Comparison of ENCODE assay signal across 9 cellular contexts in genomic region chr1:24909388-24909898, GRCh38. TPM values are rescaled to one million over a fixed set of nuclear protein-coding genes. Genes with fewer than 3 reads are reported as not detected.
DNase-seq lines count a peak whose midpoint lies in the region; ATAC-seq, FAIRE-seq and TF ChIP-seq lines count a peak whose summit lies in the region.
"Had no signal": no experiment of that assay in that cellular context is flagged by ENCODE, and none has a peak within 500 bp of the region (broad histone marks: within the 10 kb centered on the region; RNA-seq: fewer than 3 reads in every experiment).

No MANE protein-coding gene starts in this region.

- H3K4me3 ChIP-seq in RWPE2 (ENCODE audit: severe bottlenecking) (no peak overlapping the region), endothelial cell of umbilical vein (replicated peaks in 1 of 3; ENCODE audit: insufficient read depth in 1 of 3, low read depth in 1 of 3, low read length in 3 of 3) (no peak overlapping the region)
- no peak overlapping the region for H3K4me3 ChIP-seq in naive thymus-derived CD4-positive, alpha-beta T cell (ENCODE audit: low read length)

- dilution Hi-C loops in endothelial cell of umbilical vein (cut with MboI; ENCODE audit: extremely low pct_ligation_motif_present, low sequenced_read_pairs) = no loop called here

- no peaks in the 10 kb centered on the region for H3K9me1 ChIP-seq in endothelial cell of umbilical vein (replicated peaks; ENCODE audit: control insufficient read depth, extremely low read depth, insufficient read depth, low read length)

- H3K9me3 ChIP-seq in RWPE2 (ENCODE audit: severe bottlenecking) (no peaks in the 10 kb centered on the region), endothelial cell of umbilical vein (replicated peaks; ENCODE audit: control insufficient read depth, insufficient read depth, low read length) (no peaks in the 10 kb centered on the region)
- H3K9me3 ChIP-seq in naive thymus-derived CD4-positive, alpha-beta T cell (ENCODE audit: control insufficient read depth in 2 of 3, low read length in 3 of 3) = no peaks in the 10 kb centered on the region

- no peaks in the 10 kb centered on the region for H4K20me1 ChIP-seq in endothelial cell of umbilical vein (replicated peaks; ENCODE audit: control insufficient read depth, extremely low read depth, insufficient read depth, low read length)

- no peak overlapping the region for H3K27ac ChIP-seq in RWPE2 (ENCODE audit: poor library complexity, severe bottlenecking)
- H3K27ac ChIP-seq in endothelial cell of umbilical vein (ENCODE audit: insufficient read depth, low read depth, low read length) = no peak overlapping the region
- no peak overlapping the region for H3K27ac ChIP-seq in naive thymus-derived CD4-positive, alpha-beta T cell (ENCODE audit: low read depth, low read length)
- H3K27ac ChIP-seq: KMS-11 had no signal

- no peak overlapping the region for H3K4me2 ChIP-seq in endothelial cell of umbilical vein (ENCODE audit: insufficient read depth, low read length)
- H3K4me2 ChIP-seq: KMS-11 had no signal

- peaks cover 0 to 36% (median 8%) of the 10 kb centered on the region in 5 donors for H3K36me3 Mint-ChIP-seq in naive thymus-derived CD4-positive, alpha-beta T cell

- FAIRE-seq in endothelial cell of umbilical vein (lab: Jason Lieb, UNC) = peak; percentile 74

- H3K27me3 ChIP-seq in RWPE2 (ENCODE audit: insufficient read depth, poor library complexity, severe bottlenecking) = no peaks in the 10 kb centered on the region
- H3K27me3 ChIP-seq in endothelial cell of umbilical vein (ENCODE audit: control insufficient read depth in 2 of 2, insufficient read depth in 2 of 2, low read length in 2 of 2) = no peaks in the 10 kb centered on the region
- no peaks in the 10 kb centered on the region for H3K27me3 ChIP-seq in naive thymus-derived CD4-positive, alpha-beta T cell (ENCODE audit: control insufficient read depth in 2 of 2, insufficient read depth in 2 of 2, low read length in 2 of 2)

- ATAC-seq in RWPE2 (ENCODE audit: low read depth) (0 out of 3 replicates have a peak, but pooled peaks have one; percentile 29), HG02763 (IDR thresholded peaks at IDR 0.05; ENCODE audit: unreplicated experiment) (no peak), HG03175 (IDR thresholded peaks at IDR 0.05; ENCODE audit: unreplicated experiment) (no peak)
- peak; percentile 6 for ATAC-seq in naive thymus-derived CD4-positive, alpha-beta T cell

- intact Hi-C loops in endothelial cell of umbilical vein (cut with micrococcal nuclease) = loop anchor here (1.0 kb wide), 1 partner anchor 61 kb away; no protein-coding TSS in a partner anchor
- intact Hi-C loops in naive thymus-derived CD4-positive, alpha-beta T cell (cut with micrococcal nuclease) = no loop called here

- no peak overlapping the region for H3K9ac ChIP-seq in endothelial cell of umbilical vein (replicated peaks; ENCODE audit: extremely low read depth, insufficient read depth, low read length)
- H3K9ac ChIP-seq: KMS-11 had no signal

- CTCF ChIA-PET in endothelial cell of umbilical vein (lab: Charles Lee) = interaction anchor here (0.7 to 3.6 kb wide), 9 partner anchors 9 to 60 kb away, joined by 3 to 30 read pairs (median 5); no protein-coding TSS in a partner anchor
- CTCF ChIA-PET in naive thymus-derived CD4-positive, alpha-beta T cell (lab: Charles Lee) = no interaction called here

- no peaks in the 10 kb centered on the region for H3K79me2 ChIP-seq in endothelial cell of umbilical vein (ENCODE audit: control insufficient read depth, insufficient read depth, low read length)

- TF ChIP-seq CTCF in RWPE2 (IDR thresholded peaks at IDR 0.05; ENCODE audit: poor library complexity, severe bottlenecking) = peak; percentile 15
- peak; percentile 59 to 79 for TF ChIP-seq CTCF in endothelial cell of umbilical vein (IDR thresholded peaks at IDR 0.05; ENCODE audit: extremely low read depth in 1 of 2, insufficient read depth in 1 of 2, low read depth in 1 of 2, low read length in 2 of 2)

- H3K27me3 Mint-ChIP-seq in naive thymus-derived CD4-positive, alpha-beta T cell = no peaks in the 10 kb centered on the region

- H3K4me1 ChIP-seq in RWPE2 (ENCODE audit: insufficient read depth, poor library complexity, severe bottlenecking) (no peaks in the 10 kb centered on the region), endothelial cell of umbilical vein (ENCODE audit: control insufficient read depth, extremely low read depth, insufficient read depth, low read length) (no peaks in the 10 kb centered on the region)
- H3K4me1 ChIP-seq in naive thymus-derived CD4-positive, alpha-beta T cell (ENCODE audit: control insufficient read depth in 2 of 2, insufficient read depth in 2 of 2, low read length in 2 of 2) = peaks cover 5 to 93% of the 10 kb centered on the region in 2 donors

- POLR2A ChIA-PET in endothelial cell of umbilical vein (lab: Charles Lee) = no interaction called here
- POLR2A ChIA-PET in naive thymus-derived CD4-positive, alpha-beta T cell (lab: Charles Lee) = interaction anchor here (1.6 kb wide), 1 partner anchor 16 kb away, joined by 5 read pairs; no protein-coding TSS in a partner anchor

- DNase-seq in ELR (ENCODE audit: low read depth) (peak; percentile 66), RWPE2 (ENCODE audit: low spot score) (no peak), endothelial cell of umbilical vein (ENCODE audit: low read depth, low spot score) (peak; percentile 69), NCI-H1694 treated with DMSO at 0.1 percent for 48 hours (lab: John Stamatoyannopoulos, UW) (no peak), NCI-H1694 (lab: John Stamatoyannopoulos, UW) (no peak)
- no peak for DNase-seq in naive thymus-derived CD4-positive, alpha-beta T cell

- H3K36me3 ChIP-seq in RWPE2 (ENCODE audit: low read depth) = no peaks in the 10 kb centered on the region
- no peaks in the 10 kb centered on the region for H3K36me3 ChIP-seq in endothelial cell of umbilical vein (ENCODE audit: control insufficient read depth in 2 of 2, extremely low read depth in 1 of 2, insufficient read depth in 2 of 2, low read length in 2 of 2)
- peaks cover 25 to 99% (median 33%) of the 10 kb centered on the region in 3 experiments for H3K36me3 ChIP-seq in naive thymus-derived CD4-positive, alpha-beta T cell (ENCODE audit: control insufficient read depth in 2 of 3, insufficient read depth in 3 of 3, low read length in 3 of 3)

- H3K27ac Mint-ChIP-seq in naive thymus-derived CD4-positive, alpha-beta T cell = peak overlapping the region; percentile 43 to 84 (median 71)

- no peak for TF ChIP-seq POLR2A in endothelial cell of umbilical vein (IDR thresholded peaks at IDR 0.05; ENCODE audit: low read depth, low read length)

- peaks cover 19 to 63% (median 39%) of the 10 kb centered on the region in 7 donors for H3K4me1 Mint-ChIP-seq in naive thymus-derived CD4-positive, alpha-beta T cell

- H3K9me3 Mint-ChIP-seq in naive thymus-derived CD4-positive, alpha-beta T cell = no peaks in the 10 kb centered on the region

- BruUV-seq in endothelial cell of umbilical vein (replicated peaks; lab: Mats Ljungman, UMichigan) = no TSS peak

- peak overlapping the region in 2 of 10 donors; percentile 40 to 42 for H3K4me3 Mint-ChIP-seq in naive thymus-derived CD4-positive, alpha-beta T cell

- H2AFZ ChIP-seq in endothelial cell of umbilical vein (ENCODE audit: low read depth, low read length) = peak overlapping the region; percentile 76

TF ChIP-seq in endothelial cell of umbilical vein, 7 proteins besides CTCF, POLR2A, EP300 and RAD21:
- TF ChIP-seq MYC (IDR thresholded peaks at IDR 0.05; ENCODE audit: low read depth, low read length) (no peak), FOS (IDR thresholded peaks at IDR 0.05; ENCODE audit: borderline replicate concordance, insufficient read depth, low read length) (no peak), JUN (IDR thresholded peaks at IDR 0.05; ENCODE audit: borderline replicate concordance, insufficient read depth, insufficient read length, low read depth) (no peak), MAX (IDR thresholded peaks at IDR 0.05; ENCODE audit: insufficient read depth, insufficient read length) (no peak), POLR2AphosphoS5 (IDR thresholded peaks at IDR 0.05; ENCODE audit: insufficient read depth, low read depth, low read length) (no peak), GATA2 (IDR thresholded peaks at IDR 0.05; ENCODE audit: insufficient read depth, insufficient read length, low read depth, low read length) (no peak), EZH2 (IDR thresholded peaks at IDR 0.05; ENCODE audit: borderline replicate concordance, low read depth, low read length, severe bottlenecking) (no peak)
TF ChIP-seq in endothelial cell of umbilical vein: peak in this region for 0.

RNA-seq across cellular contexts. Expression of gene RUNX3, which starts 20.6 kb away (rescaled TPM):
- not detected in 2 replicates for total RNA-seq in endothelial cell of umbilical vein
- not detected in 2 replicates for polyA plus RNA-seq in endothelial cell of umbilical vein
- not detected in 2 replicates for polyA plus RNA-seq in endothelial cell of umbilical vein (2011; cell fraction: cytosol; rRNA removed)
- polyA plus RNA-seq in endothelial cell of umbilical vein (2011; cell fraction: nucleus; rRNA removed) = not detected in 2 replicates
- polyA plus RNA-seq in endothelial cell of umbilical vein (2012) = not detected in 2 replicates
- polyA minus RNA-seq in endothelial cell of umbilical vein = not detected in 2 replicates
- not detected for polyA minus RNA-seq in endothelial cell of umbilical vein (2011; cell fraction: cytosol; rRNA and poly(A)+ RNA removed)
- polyA minus RNA-seq in endothelial cell of umbilical vein (2011; cell fraction: nucleus; rRNA and poly(A)+ RNA removed) = not detected in 2 replicates
- 100 to 1,000 TPM in 2 of 5 experiments, 10 to 100 TPM in 3; 71.4 to 135 (median 96.9) TPM for total RNA-seq in naive thymus-derived CD4-positive, alpha-beta T cell
- polyA plus RNA-seq in naive thymus-derived CD4-positive, alpha-beta T cell = 10 to 100 TPM; 14.2 to 25.8 TPM

Comparison
In these comparisons a context has a peak if more than half of its experiments do, and no peak if none do; other contexts are left out.
1. DNase-seq: peak in ELR (single experiment) and endothelial cell of umbilical vein (single experiment); none in RWPE2 (single experiment), naive thymus-derived CD4-positive, alpha-beta T cell (0 of 9), NCI-H1694 treated with DMSO at 0.1 percent for 48 hours (single experiment) and NCI-H1694 (single experiment).
2. ATAC-seq: peak in RWPE2 (single experiment) and naive thymus-derived CD4-positive, alpha-beta T cell (single experiment); none in HG02763 (single experiment) and HG03175 (single experiment).
3. RNA of gene RUNX3, which starts 20.6 kb away (total RNA-seq): 71.4 to 135 TPM in naive thymus-derived CD4-positive, alpha-beta T cell; not detected in endothelial cell of umbilical vein; every median in the first group is over 10 times any median in the second.